In the genomic region with DNA sequence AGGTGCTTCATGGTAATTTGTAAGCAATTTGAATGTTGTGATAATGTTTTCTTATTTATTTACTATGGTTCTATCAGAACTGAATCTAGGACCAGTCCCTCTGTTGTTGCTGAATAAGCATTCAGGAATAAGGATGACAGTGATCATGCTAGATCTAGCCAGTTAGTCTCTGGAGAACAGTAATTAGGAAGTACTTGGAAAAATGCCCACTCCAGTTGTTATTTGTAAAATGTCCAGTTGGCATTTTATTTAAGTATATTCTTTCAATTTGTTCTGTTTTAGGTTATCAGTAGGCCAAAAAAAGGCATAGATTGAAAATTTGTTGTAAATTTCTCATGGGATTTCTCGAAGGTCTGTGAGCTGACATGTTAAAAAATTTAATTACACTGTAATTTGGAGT, we compare ENCODE assay signal across 22 cellular contexts.
"Had no signal": no experiment of that assay in that cellular context is flagged by ENCODE, and none has a peak within 500 bp of the region (broad histone marks: within the 10 kb centered on the region; RNA-seq: fewer than 3 reads in every experiment).

No MANE protein-coding gene starts in this region.

- H3K27ac Mint-ChIP-seq: activated CD4-positive, alpha-beta T cell treated with anti-CD3 and anti-CD28 coated beads for 36 hours; activated CD8-positive, alpha-beta T cell treated with anti-CD3 and anti-CD28 coated beads, Interleukin-2, amount 10 ng/mL, durations not matched to agents 7 days and 5 days; activated T-cell treated with anti-CD3 and anti-CD28 coated beads, Interleukin-2, amount 50 U/mL, for 24 hours; activated T-helper 2 cell treated with anti-CD3 and anti-CD28 coated beads, Interferon-gamma antibody, Interleukin-2, Interleukin-4, amounts not matched to agents 10 μg/mL and 5 μg/mL and 100 μg/mL, durations not matched to agents 14 hours and 24 hours and 36 hours; nephron progenitor cell; WTC11 had no signal

- H3K4me3 Mint-ChIP-seq: activated CD4-positive, alpha-beta T cell treated with anti-CD3 and anti-CD28 coated beads for 36 hours; activated CD8-positive, alpha-beta T cell treated with anti-CD3 and anti-CD28 coated beads, Interleukin-2, amount 10 ng/mL, durations not matched to agents 7 days and 5 days; activated T-cell treated with anti-CD3 and anti-CD28 coated beads, Interleukin-2, amount 50 U/mL, for 24 hours; nephron progenitor cell; WTC11 had no signal

- H3K36me3 Mint-ChIP-seq: WTC11 had no signal

- H3K27me3 Mint-ChIP-seq: activated CD4-positive, alpha-beta T cell treated with anti-CD3 and anti-CD28 coated beads for 36 hours; activated T-cell treated with anti-CD3 and anti-CD28 coated beads, Interleukin-2, amount 50 U/mL, for 24 hours had no signal

- ATAC-seq: activated CD4-positive, alpha-beta T cell treated with anti-CD3 and anti-CD28 coated beads for 36 hours; activated CD8-positive, alpha-beta T cell treated with anti-CD3 and anti-CD28 coated beads, Interleukin-2, amount 10 ng/mL, durations not matched to agents 7 days and 5 days; body of pancreas; gastroesophageal sphincter; heart left ventricle; WTC11 had no signal

- DNase-seq: activated CD4-positive, alpha-beta T cell treated with anti-CD3 and anti-CD28 coated beads for 36 hours; activated CD8-positive, alpha-beta T cell treated with anti-CD3 and anti-CD28 coated beads, Interleukin-2, amount 10 ng/mL, durations not matched to agents 7 days and 5 days; activated naive CD4-positive, alpha-beta T cell treated with Interleukin-2 at 50 U/mL for 16 hours; activated T-cell treated with anti-CD3 and anti-CD28 coated beads, Interleukin-2, amount 50 U/mL, for 24 hours; body of pancreas; caudate nucleus; dorsolateral prefrontal cortex; heart left ventricle; left ventricle myocardium inferior; mammary epithelial cell; nephron progenitor cell; nucleus accumbens; posterior cingulate gyrus; retina; stimulated activated CD4-positive, alpha-beta T cell treated with anti-CD3 and anti-CD28 coated beads, Interleukin-12 subunit alpha, Interleukin-12 subunit beta, amount 100 ng/mL, for 4 hours; stimulated activated CD4-positive, alpha-beta T cell treated with anti-CD3 and anti-CD28 coated beads, Interleukin-1b, Interleukin-23, amount 100 ng/mL, for 48 hours; stimulated activated CD8-positive, alpha-beta memory T cell treated with anti-CD3 and anti-CD28 coated beads, Interleukin-4, amount 100 ng/mL, for 48 hours; stimulated activated naive CD4-positive, alpha-beta T cell treated with Interleukin-2 at 50 U/mL for 16 hours; thyroid gland had no signal

- H3K4me3 ChIP-seq: body of pancreas, dorsolateral prefrontal cortex, gastroesophageal sphincter, heart left ventricle, left ventricle myocardium inferior, thyroid gland had no signal

- H3K9me3 Mint-ChIP-seq: activated T-cell treated with anti-CD3 and anti-CD28 coated beads, Interleukin-2, amount 50 U/mL, for 24 hours; activated T-helper 2 cell treated with anti-CD3 and anti-CD28 coated beads, Interferon-gamma antibody, Interleukin-2, Interleukin-4, amounts not matched to agents 10 μg/mL and 5 μg/mL and 100 μg/mL, durations not matched to agents 14 hours and 24 hours and 36 hours; nephron progenitor cell; WTC11 had no signal
